Comparison of ENCODE assay signal across 25 cellular contexts in genomic region chr14:51816031-51816430, GRCh38.
"Had no signal": no experiment of that assay in that cellular context is flagged by ENCODE, and none has a peak within 500 bp of the region (broad histone marks: within the 10 kb centered on the region; RNA-seq: fewer than 3 reads in every experiment).

No MANE protein-coding gene starts in this region.

- H3K36me3 Mint-ChIP-seq: activated CD8-positive, alpha-beta memory T cell treated with anti-CD3 and anti-CD28 coated beads, Interleukin-2, amount 10 ng/mL, durations not matched to agents 7 days and 5 days; activated naive CD4-positive, alpha-beta T cell treated with anti-CD3 and anti-CD28 coated beads, Interleukin-2, amount 10 ng/mL, durations not matched to agents 7 days and 5 days; activated naive CD8-positive, alpha-beta T cell treated with anti-CD3 and anti-CD28 coated beads, Interleukin-2, amount 10 ng/mL, durations not matched to agents 7 days and 5 days had no signal

- DNase-seq: activated CD4-positive, alpha-beta memory T cell treated with anti-CD3 and anti-CD28 coated beads, Interleukin-2, amount 10 ng/mL, durations not matched to agents 7 days and 5 days; activated CD4-positive, alpha-beta T cell treated with anti-CD3 and anti-CD28 coated beads for 4 hours; activated CD8-positive, alpha-beta memory T cell treated with anti-CD3 and anti-CD28 coated beads for 24 hours; activated CD8-positive, alpha-beta memory T cell treated with anti-CD3 and anti-CD28 coated beads, Interleukin-2, amount 10 ng/mL, durations not matched to agents 7 days and 5 days; activated CD8-positive, alpha-beta memory T cell treated with anti-CD3 and anti-CD28 coated beads, Interleukin-2, amount 50 U/mL, for 48 hours; activated effector memory CD4-positive, alpha-beta T cell treated with Interleukin-2 at 50 U/mL for 16 hours; activated naive CD4-positive, alpha-beta T cell treated with anti-CD3 and anti-CD28 coated beads, Interleukin-2, amount 10 ng/mL, durations not matched to agents 7 days and 5 days; activated naive CD8-positive, alpha-beta T cell treated with anti-CD3 and anti-CD28 coated beads, Interleukin-2, amount 10 ng/mL, durations not matched to agents 7 days and 5 days; activated T-cell treated with anti-CD3 and anti-CD28 coated beads, Interleukin-2, amount 50 U/mL, for 48 hours; amygdala; MM.1S; MV-4-11; NCI-H1092; NCI-H1694; NCI-H1930; NCI-H2081 treated with DMSO at 0.1 percent for 48 hours; NCI-H345; NCI-H524 treated with DMSO at 0.1 percent for 48 hours; NCI-H774; RPMI8226; SHP77 treated with DMSO at 0.1 percent for 48 hours; SK-N-SH had no signal

- H3K4me1 Mint-ChIP-seq: activated CD4-positive, alpha-beta memory T cell treated with anti-CD3 and anti-CD28 coated beads, Interleukin-2, amount 10 ng/mL, durations not matched to agents 7 days and 5 days; activated CD8-positive, alpha-beta memory T cell treated with anti-CD3 and anti-CD28 coated beads, Interleukin-2, amount 10 ng/mL, durations not matched to agents 7 days and 5 days; activated naive CD4-positive, alpha-beta T cell treated with anti-CD3 and anti-CD28 coated beads, Interleukin-2, amount 10 ng/mL, durations not matched to agents 7 days and 5 days; activated naive CD8-positive, alpha-beta T cell treated with anti-CD3 and anti-CD28 coated beads, Interleukin-2, amount 10 ng/mL, durations not matched to agents 7 days and 5 days had no signal

- H3K9me3 Mint-ChIP-seq: activated CD4-positive, alpha-beta memory T cell treated with anti-CD3 and anti-CD28 coated beads, Interleukin-2, amount 10 ng/mL, durations not matched to agents 7 days and 5 days; activated naive CD4-positive, alpha-beta T cell treated with anti-CD3 and anti-CD28 coated beads, Interleukin-2, amount 10 ng/mL, durations not matched to agents 7 days and 5 days; activated naive CD8-positive, alpha-beta T cell treated with anti-CD3 and anti-CD28 coated beads, Interleukin-2, amount 10 ng/mL, durations not matched to agents 7 days and 5 days; central memory CD8-positive, alpha-beta T cell; T-helper 1 cell treated with Interleukin-12 subunit alpha and Interleukin-12 subunit beta and Interleukin-4 antibody, amounts not matched to agents 30 μg/mL and 1 μg/mL, for 36 hours; T-helper 2 cell treated with Interferon-gamma antibody and Interleukin-4, amounts not matched to agents 5 μg/mL and 100 μg/mL, for 36 hours had no signal

- H3K4me3 Mint-ChIP-seq: activated CD4-positive, alpha-beta memory T cell treated with anti-CD3 and anti-CD28 coated beads, Interleukin-2, amount 10 ng/mL, durations not matched to agents 7 days and 5 days; activated CD8-positive, alpha-beta memory T cell treated with anti-CD3 and anti-CD28 coated beads, Interleukin-2, amount 10 ng/mL, durations not matched to agents 7 days and 5 days; activated naive CD4-positive, alpha-beta T cell treated with anti-CD3 and anti-CD28 coated beads, Interleukin-2, amount 10 ng/mL, durations not matched to agents 7 days and 5 days; activated naive CD8-positive, alpha-beta T cell treated with anti-CD3 and anti-CD28 coated beads, Interleukin-2, amount 10 ng/mL, durations not matched to agents 7 days and 5 days; central memory CD8-positive, alpha-beta T cell; T-helper 1 cell treated with Interleukin-12 subunit alpha and Interleukin-12 subunit beta and Interleukin-4 antibody, amounts not matched to agents 30 μg/mL and 1 μg/mL, for 36 hours; T-helper 2 cell treated with Interferon-gamma antibody and Interleukin-4, amounts not matched to agents 5 μg/mL and 100 μg/mL, for 36 hours had no signal

- H3K27ac Mint-ChIP-seq: activated CD4-positive, alpha-beta memory T cell treated with anti-CD3 and anti-CD28 coated beads, Interleukin-2, amount 10 ng/mL, durations not matched to agents 7 days and 5 days; activated CD8-positive, alpha-beta memory T cell treated with anti-CD3 and anti-CD28 coated beads, Interleukin-2, amount 10 ng/mL, durations not matched to agents 7 days and 5 days; activated naive CD4-positive, alpha-beta T cell treated with anti-CD3 and anti-CD28 coated beads, Interleukin-2, amount 10 ng/mL, durations not matched to agents 7 days and 5 days; activated naive CD8-positive, alpha-beta T cell treated with anti-CD3 and anti-CD28 coated beads, Interleukin-2, amount 10 ng/mL, durations not matched to agents 7 days and 5 days; T-helper 1 cell treated with Interleukin-12 subunit alpha and Interleukin-12 subunit beta and Interleukin-4 antibody, amounts not matched to agents 30 μg/mL and 1 μg/mL, for 36 hours; T-helper 2 cell treated with Interferon-gamma antibody and Interleukin-4, amounts not matched to agents 5 μg/mL and 100 μg/mL, for 36 hours had no signal
